In genomic region chr11:118917488-118918127, GRCh38 we compare ENCODE assay signal across 9 cellular contexts. TPM values are rescaled to one million over a fixed set of nuclear protein-coding genes. Genes with fewer than 3 reads are reported as not detected.
DNase-seq lines count a peak whose midpoint lies in the region; ATAC-seq, FAIRE-seq and TF ChIP-seq lines count a peak whose summit lies in the region.
"Had no signal": no experiment of that assay in that cellular context is flagged by ENCODE, and none has a peak within 500 bp of the region (broad histone marks: within the 10 kb centered on the region; RNA-seq: fewer than 3 reads in every experiment).

No MANE protein-coding gene starts in this region.

- TF ChIP-seq EP300 in stomach (IDR thresholded peaks at IDR 0.05): no peak

- FAIRE-seq in RCC 7860 (lab: Jason Lieb, UNC): peak; percentile 18
- FAIRE-seq in bronchial epithelial cell (lab: Jason Lieb, UNC): no peak
- FAIRE-seq: A204.1 had no signal

- DNase-seq in DMS 273 (lab: John Stamatoyannopoulos, UW; ENCODE audit: unreplicated experiment) (peak; percentile 78), DMS 273 treated with DMSO at 0.1 percent for 48 hours (lab: John Stamatoyannopoulos, UW) (no peak), RCC 7860 (ENCODE audit: low spot score) (peak; percentile 60), bronchial epithelial cell (ENCODE audit: low read depth) (peak; percentile 86), left colon (peak; percentile 67 to 87), stomach (no peak), Ammon's horn (ENCODE audit: low spot score) (no peak), NCI-H82 treated with DMSO at 0.1 percent for 48 hours (lab: John Stamatoyannopoulos, UW; ENCODE audit: unreplicated experiment) (no peak)

- no peaks in the 10 kb centered on the region for H3K9me3 ChIP-seq in stomach

- peak; percentile 42 for ATAC-seq in left colon

- peaks cover 15% of the 10 kb centered on the region for H3K36me3 ChIP-seq in bronchial epithelial cell (ENCODE audit: control insufficient read depth, insufficient read depth, low read length)
- H3K36me3 ChIP-seq in stomach: no peaks in the 10 kb centered on the region

- WGBS in stomach, 5 donors: 10 to 14% (median 12%) methylated on average over 5 to 13 of the region's 13 CpGs

- H3K4me3 ChIP-seq in bronchial epithelial cell (ENCODE audit: low read depth, low read length) (no peak overlapping the region), stomach (peak overlapping the region; percentile 89 to 97 (median 90))

- intact Hi-C loops in left colon (cut with DNase I, micrococcal nuclease): no loop called here
- intact Hi-C loops in stomach (cut with DNase I; ENCODE audit: low total_unique reads): no loop called here

- H3K27ac ChIP-seq in stomach: peak overlapping the region; percentile 86 to 99 (median 97)

- peaks cover 98 to 100% (median 100%) of the 10 kb centered on the region in 4 donors for H3K4me1 ChIP-seq in stomach

- no peak for TF ChIP-seq POLR2A in stomach (IDR thresholded peaks at IDR 0.05)

- no peak for TF ChIP-seq CTCF in bronchial epithelial cell (IDR thresholded peaks at IDR 0.05; ENCODE audit: insufficient read depth, low read length, severe bottlenecking)
- TF ChIP-seq CTCF in stomach (IDR thresholded peaks at IDR 0.05): no peak

- H3K27me3 ChIP-seq in bronchial epithelial cell (ENCODE audit: control insufficient read depth, insufficient read depth, low read length) (no peaks in the 10 kb centered on the region), stomach (no peaks in the 10 kb centered on the region)

RNA-seq across cellular contexts. Expression of gene BCL9L, which starts 8.1 kb away (rescaled TPM):
- total RNA-seq in bronchial epithelial cell (22.6 and 38.5 TPM in 2 replicates), left colon (10 to 100 TPM; 36.4 to 36.5 TPM), stomach (10 to 100 TPM in 4 of 5 donors, 1 to 10 TPM in 1; 9.9 to 35.2 (median 20.4) TPM)
- polyA plus RNA-seq in stomach: 10 to 100 TPM in 1 of 3 donors, 1 to 10 TPM in 2; 4.2 to 11.7 (median 6.0) TPM

RNA-seq across cellular contexts. Expression of gene CXCR5, which starts 33.9 kb away (rescaled TPM):
- total RNA-seq in bronchial epithelial cell: not detected in 2 replicates
- total RNA-seq in left colon: under 1 TPM; 0.12 to 0.39 TPM
- total RNA-seq in stomach: under 1 TPM in 1 of 5 donors, not detected in 4; 0.14 TPM
- under 1 TPM; 0.12 to 0.60 (median 0.15) TPM for polyA plus RNA-seq in stomach

RNA-seq across cellular contexts. Expression of gene UPK2, which starts 38.5 kb away (rescaled TPM):
- total RNA-seq in bronchial epithelial cell (0.13 TPM in 1 of 2 replicates, not detected in the other), left colon (not detected), stomach (not detected)
- under 1 TPM in 1 of 3 donors, not detected in 2; 0.50 TPM for polyA plus RNA-seq in stomach

RNA-seq across cellular contexts. Expression of gene FOXR1, which starts 54.0 kb away (rescaled TPM):
- total RNA-seq in bronchial epithelial cell (not detected in 2 replicates), left colon (not detected), stomach (not detected)
- not detected for polyA plus RNA-seq in stomach

Comparison
In these comparisons a context has a peak if more than half of its experiments do, and no peak if none do; other contexts are left out.
1. DNase-seq: peak in DMS 273 (single experiment), RCC 7860 (single experiment), bronchial epithelial cell (single experiment) and left colon (2 of 2); none in DMS 273 treated with DMSO at 0.1 percent for 48 hours (single experiment), stomach (single experiment), Ammon's horn (single experiment) and NCI-H82 treated with DMSO at 0.1 percent for 48 hours (single experiment).